In the genomic region with DNA sequence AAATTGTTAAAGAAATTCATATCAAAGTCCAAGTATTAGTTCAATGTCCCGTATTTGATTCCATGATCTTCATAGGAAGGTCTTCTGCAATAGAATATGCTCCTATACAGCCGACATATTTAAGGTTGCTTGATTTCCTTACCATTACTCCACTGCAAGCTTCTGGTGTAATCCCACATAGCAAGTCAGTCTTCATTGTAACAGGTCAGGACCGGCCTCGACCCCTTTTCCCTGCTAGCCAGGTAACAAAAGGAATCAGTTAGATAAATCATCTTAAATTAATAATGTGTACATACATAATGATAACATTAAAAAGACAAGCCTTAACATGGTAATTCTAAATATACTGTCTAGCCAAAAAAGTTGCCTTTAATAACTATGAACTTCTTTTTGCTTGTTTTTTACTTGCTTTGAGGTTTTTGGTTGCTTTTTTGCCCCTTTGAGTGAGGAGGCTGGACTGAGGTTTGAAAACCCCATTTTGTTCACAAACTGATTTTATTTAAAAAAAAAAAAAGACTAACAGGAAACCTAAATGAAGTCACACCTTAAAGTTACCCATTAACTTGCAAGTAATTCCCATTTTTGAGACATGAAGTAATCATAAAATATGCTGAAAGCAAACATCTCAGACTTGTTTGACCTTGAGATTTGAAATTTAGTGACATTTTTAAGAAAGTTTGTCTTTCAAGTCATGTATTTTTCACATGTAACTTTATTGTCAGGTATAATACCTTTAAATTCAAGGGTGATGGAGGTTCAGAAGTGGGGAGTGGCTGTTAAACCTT, we compare ENCODE assay signal across 19 cellular contexts.
"Had no signal": no experiment of that assay in that cellular context is flagged by ENCODE, and none has a peak within 500 bp of the region (broad histone marks: within the 10 kb centered on the region; RNA-seq: fewer than 3 reads in every experiment).

No MANE protein-coding gene starts in this region.

- H3K27me3 ChIP-seq: brain microvascular endothelial cell, spleen had no signal

- H3K27me3 Mint-ChIP-seq: activated naive CD4-positive, alpha-beta T cell treated with anti-CD3 and anti-CD28 coated beads, Interleukin-2, amount 10 ng/mL, durations not matched to agents 7 days and 5 days; progenitor cell of endocrine pancreas; stimulated activated memory B cell treated with anti-CD40 and anti-IgM and Interleukin-4, amounts not matched to agents 10 μg/mL and 1 μg/mL and 100 μg/mL, for 72 hours had no signal

- DNase-seq: activated CD4-positive, alpha-beta T cell treated with anti-CD3 and anti-CD28 coated beads, Interleukin-2, amount 50 U/mL, for 48 hours; activated CD4-positive, CD25-positive, alpha-beta regulatory T cell treated with anti-CD3 and anti-CD28 coated beads, Interleukin-2, amount 50 U/mL, for 72 hours; activated CD8-positive, alpha-beta memory T cell treated with anti-CD3 and anti-CD28 coated beads, Interleukin-2, amount 50 U/mL, for 48 hours; activated naive CD4-positive, alpha-beta T cell treated with anti-CD3 and anti-CD28 coated beads, Interleukin-2, amount 10 ng/mL, durations not matched to agents 7 days and 5 days; amniotic stem cell; brain microvascular endothelial cell; cerebellar nuclear complex; dermis blood vessel endothelial cell; endodermal cell; glutamatergic neuron; midbrain; spleen; stimulated activated CD4-positive, alpha-beta T cell treated with anti-CD3 and anti-CD28 coated beads, Interleukin-1b, Interleukin-23, amount 100 ng/mL, for 48 hours; trophoblast cell had no signal

- H3K4me3 ChIP-seq: spleen had no signal

- H3K9me3 ChIP-seq: spleen had no signal

- H3K4me1 Mint-ChIP-seq: endodermal cell had no signal

- ATAC-seq: sciatic nerve; stimulated activated memory B cell treated with anti-CD40 and anti-IgM and Interleukin-4, amounts not matched to agents 10 μg/mL and 1 μg/mL and 100 μg/mL, for 72 hours had no signal

- H3K27ac Mint-ChIP-seq: activated naive CD4-positive, alpha-beta T cell treated with anti-CD3 and anti-CD28 coated beads, Interleukin-2, amount 10 ng/mL, durations not matched to agents 7 days and 5 days; activated T-helper 2 cell treated with anti-CD3 and anti-CD28 coated beads, Interferon-gamma antibody, Interleukin-2, Interleukin-4, amounts not matched to agents 10 μg/mL and 5 μg/mL and 100 μg/mL, durations not matched to agents 14 hours and 24 hours and 36 hours; endodermal cell; progenitor cell of endocrine pancreas; stimulated activated memory B cell treated with anti-CD40 and anti-IgM and Interleukin-4, amounts not matched to agents 10 μg/mL and 1 μg/mL and 100 μg/mL, for 72 hours; T-helper 2 cell treated with Interferon-gamma antibody and Interleukin-4, amounts not matched to agents 5 μg/mL and 100 μg/mL, for 36 hours had no signal

- H3K9me3 Mint-ChIP-seq: activated naive CD4-positive, alpha-beta T cell treated with anti-CD3 and anti-CD28 coated beads, Interleukin-2, amount 10 ng/mL, durations not matched to agents 7 days and 5 days; activated T-helper 2 cell treated with anti-CD3 and anti-CD28 coated beads, Interferon-gamma antibody, Interleukin-2, Interleukin-4, amounts not matched to agents 10 μg/mL and 5 μg/mL and 100 μg/mL, durations not matched to agents 14 hours and 24 hours and 36 hours; endodermal cell; stimulated activated memory B cell treated with anti-CD40 and anti-IgM and Interleukin-4, amounts not matched to agents 10 μg/mL and 1 μg/mL and 100 μg/mL, for 72 hours; T-helper 2 cell treated with Interferon-gamma antibody and Interleukin-4, amounts not matched to agents 5 μg/mL and 100 μg/mL, for 36 hours had no signal

- H3K4me3 Mint-ChIP-seq: activated naive CD4-positive, alpha-beta T cell treated with anti-CD3 and anti-CD28 coated beads, Interleukin-2, amount 10 ng/mL, durations not matched to agents 7 days and 5 days; endodermal cell; stimulated activated memory B cell treated with anti-CD40 and anti-IgM and Interleukin-4, amounts not matched to agents 10 μg/mL and 1 μg/mL and 100 μg/mL, for 72 hours; T-helper 2 cell treated with Interferon-gamma antibody and Interleukin-4, amounts not matched to agents 5 μg/mL and 100 μg/mL, for 36 hours had no signal

- H3K4me1 ChIP-seq: spleen had no signal

- H3K27ac ChIP-seq: brain microvascular endothelial cell had no signal
